In genomic region chr11:18731949-18732821, GRCh38 we compare ENCODE assay signal across 1 cellular context.
TF ChIP-seq lines count a peak whose summit lies in the region.

No MANE protein-coding gene starts in this region.

TF ChIP-seq in K562, 482 proteins besides CTCF, POLR2A, EP300 and RAD21 (continued from another document):
- peak; percentile 46 for TF ChIP-seq DEAF1 (CRISPR knock-in tag; IDR thresholded peaks at IDR 0.05)
- TF ChIP-seq ZNF445 (CRISPR knock-in tag; IDR thresholded peaks at IDR 0.05; ENCODE audit: low read depth), result no peak
- TF ChIP-seq AFF4 (CRISPR knock-in tag; IDR thresholded peaks at IDR 0.05), result no peak
- TF ChIP-seq KAT7 (CRISPR knock-in tag; IDR thresholded peaks at IDR 0.05; ENCODE audit: borderline replicate concordance), result no peak
- peak in 1 of 2 experiments; percentile 30; a peak in 1 of 4 replicates for TF ChIP-seq MAZ (CRISPR knock-in tag; conservative IDR thresholded peaks at IDR 0.05 in 1 of 2, IDR thresholded peaks at IDR 0.05 in 1 of 2)
- TF ChIP-seq CHD7 (IDR thresholded peaks at IDR 0.05; ENCODE audit: low read depth, low read length), result no peak
- TF ChIP-seq THAP12 (CRISPR knock-in tag; IDR thresholded peaks at IDR 0.05), result no peak
- no peak for TF ChIP-seq HMBOX1 (IDR thresholded peaks at IDR 0.05)
- no peak for TF ChIP-seq SAP30 (IDR thresholded peaks at IDR 0.05; ENCODE audit: borderline replicate concordance, insufficient read depth, low read depth, low read length, poor library complexity, severe bottlenecking)
- TF ChIP-seq TFE3 (CRISPR knock-in tag; IDR thresholded peaks at IDR 0.05), result no peak
- TF ChIP-seq MECOM (CRISPR knock-in tag; IDR thresholded peaks at IDR 0.05), result no peak
- no peak for TF ChIP-seq ZKSCAN1 (IDR thresholded peaks at IDR 0.05; ENCODE audit: low read depth, low read length)
- no peak for TF ChIP-seq ZSCAN32 (CRISPR knock-in tag; IDR thresholded peaks at IDR 0.05)
- TF ChIP-seq ZNF184 (CRISPR knock-in tag; IDR thresholded peaks at IDR 0.05), result no peak
- TF ChIP-seq RCOR1 (IDR thresholded peaks at IDR 0.05; ENCODE audit: borderline replicate concordance in 1 of 2, low read depth in 2 of 2, low read length in 2 of 2), result no peak
- TF ChIP-seq ZNF263 (CRISPR knock-in tag; IDR thresholded peaks at IDR 0.05; ENCODE audit: borderline replicate concordance), result no peak
- TF ChIP-seq XRCC5 (IDR thresholded peaks at IDR 0.05; ENCODE audit: low read depth, low read length), result 0 out of 2 replicates have a peak, but pooled peaks have one; percentile 59
- no peak for TF ChIP-seq FOSL1 (tag; conservative IDR thresholded peaks at IDR 0.05)
- TF ChIP-seq ZNF76 (CRISPR knock-in tag; IDR thresholded peaks at IDR 0.05; ENCODE audit: borderline replicate concordance), result no peak
- TF ChIP-seq GABPA (tag; conservative IDR thresholded peaks at IDR 0.05; ENCODE audit: low read depth), result no peak
- no peak for TF ChIP-seq SIN3B (IDR thresholded peaks at IDR 0.05; ENCODE audit: low read depth)
- no peak for TF ChIP-seq SNAPC5 (CRISPR knock-in tag; IDR thresholded peaks at IDR 0.05)
